ENCODE assay signal across 1 cellular context in the genomic region with DNA sequence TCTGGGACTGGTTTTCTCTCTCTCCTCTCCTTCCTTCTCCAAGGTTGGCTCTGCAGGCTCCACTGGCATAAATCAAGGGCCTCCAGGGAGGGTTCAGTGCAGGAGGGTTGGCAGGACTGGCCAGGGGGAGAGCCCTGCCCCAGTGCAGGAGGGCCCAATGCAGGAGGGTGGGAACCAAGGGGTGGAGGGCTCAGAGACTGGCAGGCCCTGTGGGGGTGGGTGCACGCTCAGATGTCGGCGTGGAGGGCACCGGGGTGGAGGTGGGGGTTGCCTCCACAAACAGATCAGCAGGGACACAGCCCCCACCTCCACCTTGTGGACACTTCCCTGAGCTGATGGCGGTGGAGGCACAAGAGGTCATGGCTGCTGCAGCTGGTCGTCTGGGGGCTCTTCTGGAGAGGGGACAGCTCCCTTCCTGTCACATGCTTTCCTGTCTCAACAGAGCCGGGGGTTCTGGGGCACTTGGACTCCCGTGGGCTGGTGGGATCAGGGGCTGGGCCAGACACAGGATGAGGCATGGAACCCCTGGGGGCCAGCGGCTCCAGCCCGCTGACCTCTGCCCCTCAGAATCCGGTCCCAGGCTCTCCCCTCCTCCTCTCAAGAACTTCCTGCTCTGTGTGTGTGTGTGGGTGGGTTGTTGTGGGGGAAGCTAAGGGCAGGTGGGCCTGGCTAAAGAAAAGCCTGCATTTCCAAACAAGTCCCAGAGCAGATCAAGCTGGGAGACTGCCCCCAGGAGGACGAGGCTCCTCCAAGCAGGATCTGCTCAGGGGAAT.
A peak's percentile ranks its signal among the peaks of the same experiment; 100 is the strongest.
TF ChIP-seq lines count a peak whose summit lies in the region.

No MANE protein-coding gene starts in this region.

TF ChIP-seq in HepG2, 621 proteins besides CTCF, POLR2A, EP300 and RAD21 (continued from another document and continues in another):
- TF ChIP-seq, protein P1, sequence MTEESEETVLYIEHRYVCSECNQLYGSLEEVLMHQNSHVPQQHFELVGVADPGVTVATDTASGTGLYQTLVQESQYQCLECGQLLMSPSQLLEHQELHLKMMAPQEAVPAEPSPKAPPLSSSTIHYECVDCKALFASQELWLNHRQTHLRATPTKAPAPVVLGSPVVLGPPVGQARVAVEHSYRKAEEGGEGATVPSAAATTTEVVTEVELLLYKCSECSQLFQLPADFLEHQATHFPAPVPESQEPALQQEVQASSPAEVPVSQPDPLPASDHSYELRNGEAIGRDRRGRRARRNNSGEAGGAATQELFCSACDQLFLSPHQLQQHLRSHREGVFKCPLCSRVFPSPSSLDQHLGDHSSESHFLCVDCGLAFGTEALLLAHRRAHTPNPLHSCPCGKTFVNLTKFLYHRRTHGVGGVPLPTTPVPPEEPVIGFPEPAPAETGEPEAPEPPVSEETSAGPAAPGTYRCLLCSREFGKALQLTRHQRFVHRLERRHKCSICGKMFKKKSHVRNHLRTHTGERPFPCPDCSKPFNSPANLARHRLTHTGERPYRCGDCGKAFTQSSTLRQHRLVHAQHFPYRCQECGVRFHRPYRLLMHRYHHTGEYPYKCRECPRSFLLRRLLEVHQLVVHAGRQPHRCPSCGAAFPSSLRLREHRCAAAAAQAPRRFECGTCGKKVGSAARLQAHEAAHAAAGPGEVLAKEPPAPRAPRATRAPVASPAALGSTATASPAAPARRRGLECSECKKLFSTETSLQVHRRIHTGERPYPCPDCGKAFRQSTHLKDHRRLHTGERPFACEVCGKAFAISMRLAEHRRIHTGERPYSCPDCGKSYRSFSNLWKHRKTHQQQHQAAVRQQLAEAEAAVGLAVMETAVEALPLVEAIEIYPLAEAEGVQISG (CRISPR knock-in tag; IDR thresholded peaks at IDR 0.05): peak; percentile 75
- TF ChIP-seq KDM4B (CRISPR knock-in tag; IDR thresholded peaks at IDR 0.05): no peak; the same call in 1 of the 2 replicates
- TF ChIP-seq ZSCAN30 (CRISPR knock-in tag; IDR thresholded peaks at IDR 0.05): no peak
- TF ChIP-seq ZC3H13 (CRISPR knock-in tag; IDR thresholded peaks at IDR 0.05): peak; percentile 98
- TF ChIP-seq ZNF629 (CRISPR knock-in tag; conservative IDR thresholded peaks at IDR 0.05): no peak
- TF ChIP-seq, protein P2, sequence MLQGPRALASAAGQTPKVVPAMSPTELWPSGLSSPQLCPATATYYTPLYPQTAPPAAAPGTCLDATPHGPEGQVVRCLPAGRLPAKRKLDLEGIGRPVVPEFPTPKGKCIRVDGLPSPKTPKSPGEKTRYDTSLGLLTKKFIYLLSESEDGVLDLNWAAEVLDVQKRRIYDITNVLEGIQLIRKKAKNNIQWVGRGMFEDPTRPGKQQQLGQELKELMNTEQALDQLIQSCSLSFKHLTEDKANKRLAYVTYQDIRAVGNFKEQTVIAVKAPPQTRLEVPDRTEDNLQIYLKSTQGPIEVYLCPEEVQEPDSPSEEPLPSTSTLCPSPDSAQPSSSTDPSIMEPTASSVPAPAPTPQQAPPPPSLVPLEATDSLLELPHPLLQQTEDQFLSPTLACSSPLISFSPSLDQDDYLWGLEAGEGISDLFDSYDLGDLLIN (CRISPR knock-in tag; IDR thresholded peaks at IDR 0.05; ENCODE audit: borderline replicate concordance): no peak
- no peak for TF ChIP-seq ZBTB8A (CRISPR knock-in tag; IDR thresholded peaks at IDR 0.05; ENCODE audit: borderline replicate concordance, low read depth)
- peak; percentile 92 for TF ChIP-seq ZNF788 (CRISPR knock-in tag; IDR thresholded peaks at IDR 0.05; ENCODE audit: borderline replicate concordance)
- peak; percentile 36; the same call in 1 of the 2 replicates for TF ChIP-seq HOXA3 (CRISPR knock-in tag; IDR thresholded peaks at IDR 0.05)
- TF ChIP-seq, protein P3, sequence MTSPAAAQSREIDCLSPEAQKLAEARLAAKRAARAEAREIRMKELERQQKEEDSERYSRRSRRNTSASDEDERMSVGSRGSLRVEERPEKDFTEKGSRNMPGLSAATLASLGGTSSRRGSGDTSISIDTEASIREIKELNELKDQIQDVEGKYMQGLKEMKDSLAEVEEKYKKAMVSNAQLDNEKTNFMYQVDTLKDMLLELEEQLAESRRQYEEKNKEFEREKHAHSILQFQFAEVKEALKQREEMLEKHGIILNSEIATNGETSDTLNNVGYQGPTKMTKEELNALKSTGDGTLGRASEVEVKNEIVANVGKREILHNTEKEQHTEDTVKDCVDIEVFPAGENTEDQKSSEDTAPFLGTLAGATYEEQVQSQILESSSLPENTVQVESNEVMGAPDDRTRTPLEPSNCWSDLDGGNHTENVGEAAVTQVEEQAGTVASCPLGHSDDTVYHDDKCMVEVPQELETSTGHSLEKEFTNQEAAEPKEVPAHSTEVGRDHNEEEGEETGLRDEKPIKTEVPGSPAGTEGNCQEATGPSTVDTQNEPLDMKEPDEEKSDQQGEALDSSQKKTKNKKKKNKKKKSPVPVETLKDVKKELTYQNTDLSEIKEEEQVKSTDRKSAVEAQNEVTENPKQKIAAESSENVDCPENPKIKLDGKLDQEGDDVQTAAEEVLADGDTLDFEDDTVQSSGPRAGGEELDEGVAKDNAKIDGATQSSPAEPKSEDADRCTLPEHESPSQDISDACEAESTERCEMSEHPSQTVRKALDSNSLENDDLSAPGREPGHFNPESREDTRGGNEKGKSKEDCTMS (CRISPR knock-in tag; conservative IDR thresholded peaks at IDR 0.05): no peak
- no peak for TF ChIP-seq ZNF780A (CRISPR knock-in tag; IDR thresholded peaks at IDR 0.05)
- TF ChIP-seq ZNF567 (CRISPR knock-in tag; IDR thresholded peaks at IDR 0.05; ENCODE audit: borderline replicate concordance): peak; percentile 98
- TF ChIP-seq NFKB2 (CRISPR knock-in tag; IDR thresholded peaks at IDR 0.05; ENCODE audit: borderline replicate concordance): no peak
- no peak for TF ChIP-seq CREB1 (IDR thresholded peaks at IDR 0.05)
- TF ChIP-seq CREB1 (CRISPR knock-in tag; IDR thresholded peaks at IDR 0.05): no peak
- TF ChIP-seq NFYC (CRISPR knock-in tag; IDR thresholded peaks at IDR 0.05): 0 out of 2 replicates have a peak, but pooled peaks have one; percentile 22
- no peak for TF ChIP-seq KDM6A (CRISPR knock-in tag; IDR thresholded peaks at IDR 0.05; ENCODE audit: low read depth)
- no peak for TF ChIP-seq ZNF234 (CRISPR knock-in tag; conservative IDR thresholded peaks at IDR 0.05)
- TF ChIP-seq ZIK1 (CRISPR knock-in tag; IDR thresholded peaks at IDR 0.05; ENCODE audit: borderline replicate concordance, low read depth): peak; percentile 7; the same call in 1 of the 2 replicates
- TF ChIP-seq, protein P4, sequence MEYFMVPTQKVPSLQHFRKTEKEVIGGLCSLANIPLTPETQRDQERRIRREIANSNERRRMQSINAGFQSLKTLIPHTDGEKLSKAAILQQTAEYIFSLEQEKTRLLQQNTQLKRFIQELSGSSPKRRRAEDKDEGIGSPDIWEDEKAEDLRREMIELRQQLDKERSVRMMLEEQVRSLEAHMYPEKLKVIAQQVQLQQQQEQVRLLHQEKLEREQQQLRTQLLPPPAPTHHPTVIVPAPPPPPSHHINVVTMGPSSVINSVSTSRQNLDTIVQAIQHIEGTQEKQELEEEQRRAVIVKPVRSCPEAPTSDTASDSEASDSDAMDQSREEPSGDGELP (IDR thresholded peaks at IDR 0.05; ENCODE audit: borderline replicate concordance, low read depth): peak; percentile 91; the same call in 1 of the 2 replicates
- no peak for TF ChIP-seq ZNF678 (CRISPR knock-in tag; IDR thresholded peaks at IDR 0.05)
- TF ChIP-seq ZNF841 (CRISPR knock-in tag; IDR thresholded peaks at IDR 0.05; ENCODE audit: borderline replicate concordance): no peak
- TF ChIP-seq, protein P5, sequence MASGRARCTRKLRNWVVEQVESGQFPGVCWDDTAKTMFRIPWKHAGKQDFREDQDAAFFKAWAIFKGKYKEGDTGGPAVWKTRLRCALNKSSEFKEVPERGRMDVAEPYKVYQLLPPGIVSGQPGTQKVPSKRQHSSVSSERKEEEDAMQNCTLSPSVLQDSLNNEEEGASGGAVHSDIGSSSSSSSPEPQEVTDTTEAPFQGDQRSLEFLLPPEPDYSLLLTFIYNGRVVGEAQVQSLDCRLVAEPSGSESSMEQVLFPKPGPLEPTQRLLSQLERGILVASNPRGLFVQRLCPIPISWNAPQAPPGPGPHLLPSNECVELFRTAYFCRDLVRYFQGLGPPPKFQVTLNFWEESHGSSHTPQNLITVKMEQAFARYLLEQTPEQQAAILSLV (CRISPR knock-in tag; IDR thresholded peaks at IDR 0.05; ENCODE audit: borderline replicate concordance): no peak
- TF ChIP-seq, protein P6, sequence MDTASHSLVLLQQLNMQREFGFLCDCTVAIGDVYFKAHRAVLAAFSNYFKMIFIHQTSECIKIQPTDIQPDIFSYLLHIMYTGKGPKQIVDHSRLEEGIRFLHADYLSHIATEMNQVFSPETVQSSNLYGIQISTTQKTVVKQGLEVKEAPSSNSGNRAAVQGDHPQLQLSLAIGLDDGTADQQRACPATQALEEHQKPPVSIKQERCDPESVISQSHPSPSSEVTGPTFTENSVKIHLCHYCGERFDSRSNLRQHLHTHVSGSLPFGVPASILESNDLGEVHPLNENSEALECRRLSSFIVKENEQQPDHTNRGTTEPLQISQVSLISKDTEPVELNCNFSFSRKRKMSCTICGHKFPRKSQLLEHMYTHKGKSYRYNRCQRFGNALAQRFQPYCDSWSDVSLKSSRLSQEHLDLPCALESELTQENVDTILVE (CRISPR knock-in tag; IDR thresholded peaks at IDR 0.05): peak; percentile 50
- peak; percentile 65 for TF ChIP-seq MXD4 (CRISPR knock-in tag; IDR thresholded peaks at IDR 0.05)
- TF ChIP-seq MEIS2 (CRISPR knock-in tag; IDR thresholded peaks at IDR 0.05): no peak; the same call in 1 of the 2 replicates
- TF ChIP-seq CCAR2 (optimal IDR thresholded peaks at IDR 0.05; ENCODE audit: low read depth, low read length): no peak
- no peak for TF ChIP-seq ONECUT2 (CRISPR knock-in tag; IDR thresholded peaks at IDR 0.05)
- TF ChIP-seq NRL (CRISPR knock-in tag; IDR thresholded peaks at IDR 0.05; ENCODE audit: borderline replicate concordance): peak; percentile 86
- TF ChIP-seq HOXA7 (CRISPR knock-in tag; IDR thresholded peaks at IDR 0.05): no peak
- TF ChIP-seq TMF1 (CRISPR knock-in tag; IDR thresholded peaks at IDR 0.05; ENCODE audit: low read depth): peak; percentile 63
- no peak for TF ChIP-seq PRMT3 (CRISPR knock-in tag; IDR thresholded peaks at IDR 0.05; ENCODE audit: borderline replicate concordance, low read depth)
- no peak for TF ChIP-seq NBN (conservative IDR thresholded peaks at IDR 0.05)
- TF ChIP-seq, protein P7, sequence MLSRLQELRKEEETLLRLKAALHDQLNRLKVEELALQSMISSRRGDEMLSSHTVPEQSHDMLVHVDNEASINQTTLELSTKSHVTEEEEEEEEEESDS (CRISPR knock-in tag; IDR thresholded peaks at IDR 0.05; ENCODE audit: borderline replicate concordance): 0 out of 2 replicates have a peak, but pooled peaks have one; percentile 52
- TF ChIP-seq, protein P8, sequence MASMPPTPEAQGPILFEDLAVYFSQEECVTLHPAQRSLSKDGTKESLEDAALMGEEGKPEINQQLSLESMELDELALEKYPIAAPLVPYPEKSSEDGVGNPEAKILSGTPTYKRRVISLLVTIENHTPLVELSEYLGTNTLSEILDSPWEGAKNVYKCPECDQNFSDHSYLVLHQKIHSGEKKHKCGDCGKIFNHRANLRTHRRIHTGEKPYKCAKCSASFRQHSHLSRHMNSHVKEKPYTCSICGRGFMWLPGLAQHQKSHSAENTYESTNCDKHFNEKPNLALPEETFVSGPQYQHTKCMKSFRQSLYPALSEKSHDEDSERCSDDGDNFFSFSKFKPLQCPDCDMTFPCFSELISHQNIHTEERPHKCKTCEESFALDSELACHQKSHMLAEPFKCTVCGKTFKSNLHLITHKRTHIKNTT (CRISPR knock-in tag; IDR thresholded peaks at IDR 0.05): no peak
- no peak for TF ChIP-seq ATF7 (IDR thresholded peaks at IDR 0.05)
- TF ChIP-seq ATF7 (CRISPR knock-in tag; IDR thresholded peaks at IDR 0.05): peak; percentile 1; the same call in 1 of the 2 replicates
- TF ChIP-seq, protein P9, sequence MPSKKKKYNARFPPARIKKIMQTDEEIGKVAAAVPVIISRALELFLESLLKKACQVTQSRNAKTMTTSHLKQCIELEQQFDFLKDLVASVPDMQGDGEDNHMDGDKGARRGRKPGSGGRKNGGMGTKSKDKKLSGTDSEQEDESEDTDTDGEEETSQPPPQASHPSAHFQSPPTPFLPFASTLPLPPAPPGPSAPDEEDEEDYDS (CRISPR knock-in tag; IDR thresholded peaks at IDR 0.05): peak; percentile 60; the same call in 1 of the 2 replicates
- TF ChIP-seq, protein P10, sequence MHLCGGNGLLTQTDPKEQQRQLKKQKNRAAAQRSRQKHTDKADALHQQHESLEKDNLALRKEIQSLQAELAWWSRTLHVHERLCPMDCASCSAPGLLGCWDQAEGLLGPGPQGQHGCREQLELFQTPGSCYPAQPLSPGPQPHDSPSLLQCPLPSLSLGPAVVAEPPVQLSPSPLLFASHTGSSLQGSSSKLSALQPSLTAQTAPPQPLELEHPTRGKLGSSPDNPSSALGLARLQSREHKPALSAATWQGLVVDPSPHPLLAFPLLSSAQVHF (CRISPR knock-in tag; IDR thresholded peaks at IDR 0.05): no peak
- TF ChIP-seq ZSCAN21 (CRISPR knock-in tag; IDR thresholded peaks at IDR 0.05; ENCODE audit: borderline replicate concordance): peak; percentile 60; the same call in 1 of the 2 replicates
- peak; percentile 25; the same call in 1 of the 2 replicates for TF ChIP-seq SMC3 (IDR thresholded peaks at IDR 0.05; ENCODE audit: low read length)
- TF ChIP-seq, protein P11, sequence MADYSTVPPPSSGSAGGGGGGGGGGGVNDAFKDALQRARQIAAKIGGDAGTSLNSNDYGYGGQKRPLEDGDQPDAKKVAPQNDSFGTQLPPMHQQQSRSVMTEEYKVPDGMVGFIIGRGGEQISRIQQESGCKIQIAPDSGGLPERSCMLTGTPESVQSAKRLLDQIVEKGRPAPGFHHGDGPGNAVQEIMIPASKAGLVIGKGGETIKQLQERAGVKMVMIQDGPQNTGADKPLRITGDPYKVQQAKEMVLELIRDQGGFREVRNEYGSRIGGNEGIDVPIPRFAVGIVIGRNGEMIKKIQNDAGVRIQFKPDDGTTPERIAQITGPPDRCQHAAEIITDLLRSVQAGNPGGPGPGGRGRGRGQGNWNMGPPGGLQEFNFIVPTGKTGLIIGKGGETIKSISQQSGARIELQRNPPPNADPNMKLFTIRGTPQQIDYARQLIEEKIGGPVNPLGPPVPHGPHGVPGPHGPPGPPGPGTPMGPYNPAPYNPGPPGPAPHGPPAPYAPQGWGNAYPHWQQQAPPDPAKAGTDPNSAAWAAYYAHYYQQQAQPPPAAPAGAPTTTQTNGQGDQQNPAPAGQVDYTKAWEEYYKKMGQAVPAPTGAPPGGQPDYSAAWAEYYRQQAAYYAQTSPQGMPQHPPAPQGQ (CRISPR knock-in tag; IDR thresholded peaks at IDR 0.05; ENCODE audit: borderline replicate concordance): peak; percentile 27; the same call in 1 of the 2 replicates
- peak; percentile 74; the same call in 1 of the 2 replicates for TF ChIP-seq ZNF737 (CRISPR knock-in tag; IDR thresholded peaks at IDR 0.05; ENCODE audit: borderline replicate concordance)
- no peak for TF ChIP-seq EZH2 (conservative IDR thresholded peaks at IDR 0.05; ENCODE audit: low read depth, low read length)
- no peak; the same call in 1 of the 2 replicates for TF ChIP-seq NCOA1 (CRISPR knock-in tag; IDR thresholded peaks at IDR 0.05)
- peak; percentile 70 for TF ChIP-seq PHF20 (CRISPR knock-in tag; IDR thresholded peaks at IDR 0.05)
- TF ChIP-seq KLF9 (CRISPR knock-in tag; IDR thresholded peaks at IDR 0.05; ENCODE audit: low read depth): peak; percentile 33; the same call in 1 of the 2 replicates
- no peak for TF ChIP-seq ZNF251 (CRISPR knock-in tag; IDR thresholded peaks at IDR 0.05)
- no peak for TF ChIP-seq SIX4 (CRISPR knock-in tag; IDR thresholded peaks at IDR 0.05)
- TF ChIP-seq HNRNPH1 (optimal IDR thresholded peaks at IDR 0.05; ENCODE audit: low read depth, low read length): peak; percentile 48
- no peak for TF ChIP-seq NFE2L1 (CRISPR knock-in tag; IDR thresholded peaks at IDR 0.05; ENCODE audit: borderline replicate concordance)
- TF ChIP-seq ZNF343 (CRISPR knock-in tag; IDR thresholded peaks at IDR 0.05): no peak
